Comparison of ENCODE assay signal across 19 cellular contexts in the genomic region with DNA sequence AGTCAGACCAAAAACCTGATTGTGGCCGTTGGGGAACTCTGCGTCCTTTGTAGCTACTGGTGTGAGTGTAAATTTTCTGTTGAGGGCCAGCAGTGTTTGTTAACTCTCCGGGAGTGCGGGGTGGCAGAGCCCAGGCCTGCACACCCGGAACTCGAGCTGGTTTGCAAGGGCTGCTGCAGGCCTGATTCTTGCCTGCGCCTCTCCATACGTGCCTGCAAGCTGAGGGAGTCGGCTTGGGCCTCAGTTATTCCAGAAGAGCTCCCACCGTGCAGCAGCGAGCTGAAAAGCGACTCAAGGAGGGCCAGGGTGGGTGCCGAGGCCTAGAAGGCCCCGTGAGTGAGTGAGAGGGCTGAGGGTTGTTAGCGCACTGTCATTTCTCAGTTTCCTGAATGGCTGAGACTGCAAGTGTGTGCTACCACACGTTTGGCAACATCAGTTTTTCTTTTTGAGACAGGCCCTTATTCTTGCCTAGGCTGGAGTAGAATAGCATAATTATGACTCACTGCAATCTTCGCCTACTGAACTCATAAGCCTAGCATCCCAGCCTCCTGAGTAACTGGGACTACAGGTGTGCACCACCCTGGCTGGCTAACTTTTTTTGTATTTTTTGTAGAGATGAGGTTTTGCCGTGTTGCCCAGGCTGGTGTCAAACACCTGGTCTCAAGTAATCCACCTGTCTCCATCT. TPM values are rescaled to one million over a fixed set of nuclear protein-coding genes. Genes with fewer than 3 reads are reported as not detected.
A peak's percentile ranks its signal among the peaks of the same experiment; 100 is the strongest.
DNase-seq lines count a peak whose midpoint lies in the region; ATAC-seq and TF ChIP-seq lines count a peak whose summit lies in the region.
"Had no signal": no experiment of that assay in that cellular context is flagged by ENCODE, and none has a peak within 500 bp of the region (broad histone marks: within the 10 kb centered on the region; RNA-seq: fewer than 3 reads in every experiment).

No MANE protein-coding gene starts in this region.

- CTCF ChIA-PET in mammary epithelial cell (lab: Charles Lee; ENCODE audit: low non-redundant PET): no interaction called here
- CTCF ChIA-PET in WTC11 (lab: Charles Lee): interaction anchor here (0.6 to 0.9 kb wide), 2 partner anchors 41 to 188 kb away, joined by 3 read pairs; no protein-coding TSS in a partner anchor

- dilution Hi-C loops in mammary epithelial cell (cut with HindIII; ENCODE audit: low sequenced_read_pairs): loop anchor here (10.0 kb wide), 1 partner anchor 47 kb away; no protein-coding TSS in a partner anchor

- no peaks in the 10 kb centered on the region for H3K9me2 ChIP-seq in hepatocyte (replicated peaks; ENCODE audit: insufficient read depth)

- peak overlapping the region; percentile 47 for H2AFZ ChIP-seq in mammary epithelial cell (ENCODE audit: low read depth, low read length)
- peak overlapping the region; percentile 20 for H2AFZ ChIP-seq in hepatocyte
- H2AFZ ChIP-seq in trophoblast cell (ENCODE audit: insufficient read depth, low read length, poor library complexity): peak overlapping the region; percentile 54

- peaks cover 47% of the 10 kb centered on the region for H3K4me1 ChIP-seq in mammary epithelial cell (ENCODE audit: insufficient read depth, low read length)
- no peaks in the 10 kb centered on the region for H3K4me1 ChIP-seq in breast epithelium
- peaks cover 6% of the 10 kb centered on the region for H3K4me1 ChIP-seq in hepatocyte (ENCODE audit: insufficient read depth)
- peaks cover 8 to 11% of the 10 kb centered on the region in 2 experiments for H3K4me1 ChIP-seq in trophoblast cell (ENCODE audit: control insufficient read depth in 1 of 2, insufficient read depth in 2 of 2, low read length in 2 of 2)

- no peak overlapping the region for H3K14ac ChIP-seq in trophoblast cell (ENCODE audit: low read length)

- H3K4ac ChIP-seq in trophoblast cell (ENCODE audit: low read depth, low read length): no peak overlapping the region

- peak overlapping the region; percentile 63 for H3K18ac ChIP-seq in trophoblast cell (ENCODE audit: low read length)

- no peak for ATAC-seq in WTC11
- ATAC-seq: Right ventricle myocardium inferior had no signal

- H3K23ac ChIP-seq in trophoblast cell (ENCODE audit: low read length): no peak overlapping the region

- no peak overlapping the region for H2AK5ac ChIP-seq in trophoblast cell (ENCODE audit: low read length)

- TF ChIP-seq POLR2A in breast epithelium (IDR thresholded peaks at IDR 0.05): no peak

- H2BK5ac ChIP-seq in trophoblast cell (ENCODE audit: low read depth, low read length, poor library complexity): no peak overlapping the region

- peak overlapping the region; percentile 58 for H4K8ac ChIP-seq in trophoblast cell (ENCODE audit: low read depth, low read length)

- POLR2A ChIA-PET in WTC11 (lab: Charles Lee): interaction anchor here (0.6 kb wide), 1 partner anchor 814 kb away, joined by 4 read pairs; no protein-coding TSS in a partner anchor

- H3K9me3 ChIP-seq in mammary epithelial cell (replicated peaks; ENCODE audit: insufficient read depth, low read length) (peaks cover 14% of the 10 kb centered on the region), breast epithelium (no peaks in the 10 kb centered on the region), hepatocyte (ENCODE audit: low read depth) (no peaks in the 10 kb centered on the region), trophoblast cell (ENCODE audit: insufficient read depth, low read depth, low read length) (peaks cover 2% of the 10 kb centered on the region)

- H3K9ac ChIP-seq in mammary epithelial cell (ENCODE audit: insufficient read depth, low read length) (no peak overlapping the region), trophoblast cell (ENCODE audit: low read length) (no peak overlapping the region)
- H3K9ac ChIP-seq: BLaER1 had no signal

- 85% methylated on average over 17 of the region's 18 CpGs for WGBS in mammary epithelial cell (ENCODE audit: low coverage, missing lambda C conversion rate)
- WGBS in hepatocyte (ENCODE audit: low lambda C conversion rate, missing lambda C conversion rate): 79% methylated on average over 18 of the region's 18 CpGs
- WGBS in trophoblast cell (ENCODE audit: extremely low coverage, insufficient coverage, insufficient read length): no CpG with 5 or more reads among the region's 18 CpGs

- H3K27ac ChIP-seq in mammary epithelial cell (ENCODE audit: insufficient read depth, low read depth, low read length): no peak overlapping the region
- no peak overlapping the region for H3K27ac ChIP-seq in breast epithelium
- H3K27ac ChIP-seq in hepatocyte: no peak overlapping the region
- no peak overlapping the region for H3K27ac ChIP-seq in trophoblast cell (ENCODE audit: low read depth, low read length)
- H3K27ac ChIP-seq: 22Rv1, BLaER1, SK-N-MC had no signal

- in situ Hi-C loops in mammary epithelial cell (cut with MboI; ENCODE audit: low sequenced_read_pairs in 2 of 2): no loop called here

- no peak overlapping the region for H3K4me3 Mint-ChIP-seq in WTC11
- H3K4me3 Mint-ChIP-seq: CD8-positive, alpha-beta memory T cell had no signal

- H2BK12ac ChIP-seq in trophoblast cell (ENCODE audit: low read length): peak overlapping the region; percentile 70

- TF ChIP-seq CTCF in mammary epithelial cell (conservative IDR thresholded peaks at IDR 0.05 in 1 of 2, IDR thresholded peaks at IDR 0.05 in 1 of 2; ENCODE audit: extremely low read depth in 1 of 2, insufficient read depth in 1 of 2, low read depth in 1 of 2, low read length in 2 of 2) (no peak), breast epithelium (IDR thresholded peaks at IDR 0.05) (no peak), WTC11 (IDR thresholded peaks at IDR 0.05) (no peak), hepatocyte (IDR thresholded peaks at IDR 0.05; ENCODE audit: poor library complexity) (no peak)

- H3K27me3 Mint-ChIP-seq in WTC11 (ENCODE audit: low read depth): no peaks in the 10 kb centered on the region

- H3K4me2 ChIP-seq in mammary epithelial cell (ENCODE audit: insufficient read depth, low read depth, low read length) (no peak overlapping the region), hepatocyte (no peak overlapping the region), trophoblast cell (ENCODE audit: low read length) (no peak overlapping the region)
- H3K4me2 ChIP-seq: BLaER1 had no signal

- H3K4me3 ChIP-seq in mammary epithelial cell (replicated peaks in 1 of 3; ENCODE audit: insufficient read depth in 1 of 3, low read depth in 2 of 3, low read length in 3 of 3) (no peak overlapping the region), breast epithelium (no peak overlapping the region), hepatocyte (no peak overlapping the region), trophoblast cell (ENCODE audit: low read depth, low read length) (no peak overlapping the region), H7 (ENCODE audit: insufficient read depth, low read depth, low read length) (no peak overlapping the region)
- H3K4me3 ChIP-seq: BLaER1, SK-N-MC had no signal

- no peaks in the 10 kb centered on the region for H3K36me3 ChIP-seq in mammary epithelial cell (ENCODE audit: insufficient read depth, low read length)
- H3K36me3 ChIP-seq in breast epithelium: no peaks in the 10 kb centered on the region
- no peaks in the 10 kb centered on the region for H3K36me3 ChIP-seq in hepatocyte (replicated peaks; ENCODE audit: insufficient read depth, low read depth)
- H3K36me3 ChIP-seq in trophoblast cell (ENCODE audit: control insufficient read depth in 1 of 2, insufficient read depth in 2 of 2, low read length in 2 of 2): peaks cover 0 to 6% of the 10 kb centered on the region in 2 experiments
- H3K36me3 ChIP-seq in H7 (replicated peaks; ENCODE audit: control insufficient read depth, insufficient read depth, low read length): no peaks in the 10 kb centered on the region
- H3K36me3 ChIP-seq: BLaER1 had no signal

- H3K9me3 Mint-ChIP-seq in WTC11: peaks cover 6% of the 10 kb centered on the region
- H3K9me3 Mint-ChIP-seq: CD8-positive, alpha-beta memory T cell had no signal

- H4K20me1 ChIP-seq in mammary epithelial cell (ENCODE audit: insufficient read depth, low read length): no peaks in the 10 kb centered on the region
- no peaks in the 10 kb centered on the region for H4K20me1 ChIP-seq in hepatocyte (ENCODE audit: insufficient read depth, poor library complexity, severe bottlenecking)
- H4K20me1 ChIP-seq: BLaER1 had no signal

- H3K27ac Mint-ChIP-seq in WTC11: 0 out of 2 replicates have a peak overlapping the region, but pooled peaks have one; percentile 50
- H3K27ac Mint-ChIP-seq: CD8-positive, alpha-beta memory T cell; IgD-negative memory B cell had no signal

- H4K91ac ChIP-seq in trophoblast cell (ENCODE audit: low read depth, low read length): peak overlapping the region; percentile 48

- H3K79me2 ChIP-seq in mammary epithelial cell (ENCODE audit: insufficient read depth, low read length): no peaks in the 10 kb centered on the region
- H3K79me2 ChIP-seq in hepatocyte: no peaks in the 10 kb centered on the region
- no peaks in the 10 kb centered on the region for H3K79me2 ChIP-seq in trophoblast cell (ENCODE audit: control insufficient read depth, insufficient read depth, low read length, poor library complexity)

- peak overlapping the region; percentile 73 for H2BK120ac ChIP-seq in trophoblast cell (ENCODE audit: insufficient read depth, low read length, poor library complexity)

- intact Hi-C loops in mammary epithelial cell (cut with micrococcal nuclease): no loop called here
- intact Hi-C loops in breast epithelium (cut with DNase I; ENCODE audit: low total_unique reads): no loop called here

- peaks cover 2% of the 10 kb centered on the region for H3K36me3 Mint-ChIP-seq in WTC11
- H3K36me3 Mint-ChIP-seq: CD8-positive, alpha-beta memory T cell had no signal

- H4K12ac ChIP-seq in trophoblast cell (ENCODE audit: low read depth, low read length): no peak overlapping the region

- H3K79me1 ChIP-seq in trophoblast cell (ENCODE audit: low read length): peaks cover 10% of the 10 kb centered on the region

- H3K27me3 ChIP-seq in mammary epithelial cell (ENCODE audit: insufficient read depth, low read length) (no peaks in the 10 kb centered on the region), breast epithelium (no peaks in the 10 kb centered on the region), hepatocyte (no peaks in the 10 kb centered on the region), trophoblast cell (ENCODE audit: insufficient read depth, low read length) (no peaks in the 10 kb centered on the region), H7 (ENCODE audit: control insufficient read depth, insufficient read depth, low read length) (no peaks in the 10 kb centered on the region)
- H3K27me3 ChIP-seq: BLaER1 had no signal

- peaks cover 54% of the 10 kb centered on the region for H3K4me1 Mint-ChIP-seq in WTC11
- H3K4me1 Mint-ChIP-seq: CD8-positive, alpha-beta memory T cell had no signal

- DNase-seq in mammary epithelial cell (peak; percentile 46), breast epithelium (ENCODE audit: low spot score in 2 of 2) (no peak), WTC11 (ENCODE audit: low spot score) (no peak), hepatocyte (ENCODE audit: low spot score) (no peak), trophoblast cell (peak; percentile 67 to 84), AG08395 (ENCODE audit: low spot score) (no peak), MV-4-11 (lab: John Stamatoyannopoulos, UW) (no peak), H7 (no peak)
- DNase-seq: CD8-positive, alpha-beta memory T cell; NCI-H1048; NCI-H345; NCI-H69; NK-92 treated with Interleukin-12 subunit alpha and Interleukin-12 subunit beta, amount 100 ng/mL, for 24 hours; OCI-M1 had no signal

- BruUV-seq in mammary epithelial cell (replicated peaks; lab: Mats Ljungman, UMichigan): no TSS peak

RNA-seq across cellular contexts. Expression of gene KIF13A, which starts 33.9 kb away (rescaled TPM):
- total RNA-seq in mammary epithelial cell: 10 to 100 TPM; 71.2 to 85.5 TPM
- 36.9 TPM for polyA plus RNA-seq in mammary epithelial cell
- polyA minus RNA-seq in mammary epithelial cell: 69.5 TPM
- total RNA-seq in breast epithelium: 10 to 100 TPM; 40.0 to 60.4 (median 49.6) TPM
- 27.8 to 32.7 TPM (median 27.8 TPM) in 3 replicates for total RNA-seq in WTC11 (2021)
- 27.9 TPM in 2 replicates for total RNA-seq in hepatocyte
- 13.0 and 16.2 TPM in 2 replicates for polyA plus RNA-seq in hepatocyte
- 53.4 and 54.2 TPM in 2 replicates for polyA plus RNA-seq in trophoblast cell (2013)
- total RNA-seq in H7 (2014; rRNA removed; shearing (Covaris generic)): 21.0 and 25.8 TPM in 2 replicates

Comparison
In these comparisons a context has a peak if more than half of its experiments do, and no peak if none do; other contexts are left out.
1. DNase-seq: peak in mammary epithelial cell (single experiment) and trophoblast cell (2 of 2); none in breast epithelium (0 of 2), WTC11 (single experiment), hepatocyte (single experiment), AG08395 (single experiment), MV-4-11 (single experiment) and H7 (single experiment).
2. Peak in every context shown above with its lines, with median percentiles within 50 percentile points of each other: H2AFZ ChIP-seq.